Comparison of ENCODE assay signal across 27 cellular contexts in the genomic region with DNA sequence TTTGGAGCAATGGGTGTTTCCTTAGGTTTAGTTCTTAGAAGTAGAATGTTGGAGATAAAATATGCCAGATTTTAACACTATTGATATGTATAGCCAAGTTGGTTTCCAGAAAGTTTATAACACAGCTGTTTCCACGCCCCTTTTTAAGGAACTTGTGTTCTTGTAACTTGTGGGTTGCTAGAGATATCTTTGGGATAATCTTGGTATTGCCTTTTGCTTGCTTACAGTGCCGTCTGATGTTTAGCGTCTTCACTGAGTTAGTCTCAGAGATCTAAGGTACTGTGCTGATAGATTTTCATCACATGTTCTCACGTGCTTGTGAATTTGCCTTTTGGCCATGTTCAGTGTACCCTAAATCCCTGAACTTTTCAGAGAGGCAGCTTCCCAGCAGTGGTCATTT. TPM values are rescaled to one million over a fixed set of nuclear protein-coding genes. Genes with fewer than 3 reads are reported as not detected.
A peak's percentile ranks its signal among the peaks of the same experiment; 100 is the strongest.
DNase-seq lines count a peak whose midpoint lies in the region; ATAC-seq, FAIRE-seq and TF ChIP-seq lines count a peak whose summit lies in the region.
"Had no signal": no experiment of that assay in that cellular context is flagged by ENCODE, and none has a peak within 500 bp of the region (broad histone marks: within the 10 kb centered on the region; RNA-seq: fewer than 3 reads in every experiment).

No MANE protein-coding gene starts in this region.

- H3K9ac ChIP-seq in HepG2 (ENCODE audit: insufficient read depth, low read depth, low read length), result no peak overlapping the region
- H3K9ac ChIP-seq: BLaER1 treated with 17β-estradiol and CSF1 and Interleukin-3, amounts not matched to agents 10 nM and 100 nM; parathyroid adenoma had no signal

- no peaks in the 10 kb centered on the region for H3K9me3 Mint-ChIP-seq in T-cell
- H3K9me3 Mint-ChIP-seq in effector memory CD8-positive, alpha-beta T cell, result no peaks in the 10 kb centered on the region
- H3K9me3 Mint-ChIP-seq in activated CD8-positive, alpha-beta memory T cell treated with anti-CD3 and anti-CD28 coated beads, Interleukin-2, amount 10 ng/mL, durations not matched to agents 7 days and 5 days (ENCODE audit: low read depth), result no peaks in the 10 kb centered on the region

- peaks cover 36% of the 10 kb centered on the region for H3K36me3 Mint-ChIP-seq in T-cell
- peaks cover 27% of the 10 kb centered on the region for H3K36me3 Mint-ChIP-seq in effector memory CD8-positive, alpha-beta T cell (ENCODE audit: insufficient read depth)
- peaks cover 47% of the 10 kb centered on the region for H3K36me3 Mint-ChIP-seq in activated CD8-positive, alpha-beta memory T cell treated with anti-CD3 and anti-CD28 coated beads, Interleukin-2, amount 10 ng/mL, durations not matched to agents 7 days and 5 days

- TF ChIP-seq EP300 in HepG2 (IDR thresholded peaks at IDR 0.05; ENCODE audit: low read depth in 2 of 2, low read length in 2 of 2) (no peak), HepG2 (CRISPR knock-in tag; IDR thresholded peaks at IDR 0.05; ENCODE audit: borderline replicate concordance) (no peak)

- peaks cover 84 to 88% (median 85%) of the 10 kb centered on the region in 3 donors for H3K4me1 Mint-ChIP-seq in T-cell
- peaks cover 57 to 76% of the 10 kb centered on the region in 2 donors for H3K4me1 Mint-ChIP-seq in effector memory CD8-positive, alpha-beta T cell (ENCODE audit: low read depth in 2 of 2)
- peaks cover 47% of the 10 kb centered on the region for H3K4me1 Mint-ChIP-seq in activated CD8-positive, alpha-beta memory T cell treated with anti-CD3 and anti-CD28 coated beads, Interleukin-2, amount 10 ng/mL, durations not matched to agents 7 days and 5 days

- POLR2A ChIA-PET in HepG2 (lab: Yijun Ruan, JAX) (no interaction called here), T-cell (lab: Charles Lee) (interaction anchor here in 1 of 2 donors (0.6 kb wide), 1 partner anchor 289 kb away, joined by 3 read pairs; no protein-coding TSS in a partner anchor)

- H3K27me3 Mint-ChIP-seq in T-cell, result no peaks in the 10 kb centered on the region
- H3K27me3 Mint-ChIP-seq in effector memory CD8-positive, alpha-beta T cell, result no peaks in the 10 kb centered on the region
- H3K27me3 Mint-ChIP-seq in activated CD8-positive, alpha-beta memory T cell treated with anti-CD3 and anti-CD28 coated beads, Interleukin-2, amount 10 ng/mL, durations not matched to agents 7 days and 5 days, result no peaks in the 10 kb centered on the region
- H3K27me3 Mint-ChIP-seq: activated B cell treated with CpG ODN at 0.5 μM for 24 hours; dendritic cell treated with granulocyte-macrophage colony-stimulating factor and Interleukin-4, amounts not matched to agents 40 ng/mL and 50 ng/mL, for 4 days had no signal

- TF ChIP-seq POLR2A in HepG2 (IDR thresholded peaks at IDR 0.05; ENCODE audit: insufficient read depth in 1 of 2, low read depth in 2 of 2, low read length in 2 of 2), result no peak
- TF ChIP-seq POLR2A in right lobe of liver (IDR thresholded peaks at IDR 0.05), result no peak

- 97% methylated on average over 4 of the region's 4 CpGs for WGBS in HepG2 (ENCODE audit: low lambda C conversion rate)
- 67% methylated on average over 4 of the region's 4 CpGs for WGBS in right lobe of liver (ENCODE audit: insufficient coverage, low coverage, low lambda C conversion rate, missing lambda C conversion rate)

- H3K36me3 ChIP-seq in HepG2 (replicated peaks in 1 of 2; ENCODE audit: control insufficient read depth in 1 of 2, insufficient read depth in 2 of 2, low read length in 2 of 2), result peaks cover 0 to 6% of the 10 kb centered on the region in 2 experiments; a peak in 3 of 5 replicates
- peaks cover 0 to 3% (median 0%) of the 10 kb centered on the region in 4 donors for H3K36me3 ChIP-seq in right lobe of liver
- H3K36me3 ChIP-seq: Peyer's patch, thyroid gland had no signal

- H3K4me3 ChIP-seq in HepG2 (replicated peaks in 1 of 3; ENCODE audit: insufficient read depth in 1 of 3, low read depth in 2 of 3, low read length in 3 of 3), result no peak overlapping the region
- H3K4me3 ChIP-seq in right lobe of liver, result no peak overlapping the region
- H3K4me3 ChIP-seq: BLaER1 treated with 17β-estradiol and CSF1 and Interleukin-3, amounts not matched to agents 10 nM and 100 nM; Peyer's patch; thyroid gland had no signal

- H3K4me2 ChIP-seq in HepG2 (ENCODE audit: low read depth, low read length), result no peak overlapping the region

- peak overlapping the region in 2 of 3 donors; percentile 39 to 53 for H3K4me3 Mint-ChIP-seq in T-cell
- peak overlapping the region in 1 of 2 donors; percentile 8 for H3K4me3 Mint-ChIP-seq in effector memory CD8-positive, alpha-beta T cell
- no peak overlapping the region for H3K4me3 Mint-ChIP-seq in activated CD8-positive, alpha-beta memory T cell treated with anti-CD3 and anti-CD28 coated beads, Interleukin-2, amount 10 ng/mL, durations not matched to agents 7 days and 5 days
- H3K4me3 Mint-ChIP-seq: activated B cell treated with CpG ODN at 0.5 μM for 24 hours; dendritic cell treated with granulocyte-macrophage colony-stimulating factor and Interleukin-4, amounts not matched to agents 40 ng/mL and 50 ng/mL, for 4 days; endodermal cell had no signal

- DNase-seq in HepG2 (ENCODE audit: low spot score) (no peak), right lobe of liver (no peak), T-cell (no peak), GF-D8 (lab: John Stamatoyannopoulos, UW) (no peak)
- no peak for DNase-seq in effector memory CD8-positive, alpha-beta T cell
- no peak for DNase-seq in NK-92 treated with Interleukin-12 subunit alpha and Interleukin-12 subunit beta, amount 100 ng/mL, for 24 hours (lab: John Stamatoyannopoulos, UW)
- DNase-seq in activated CD8-positive, alpha-beta memory T cell treated with anti-CD3 and anti-CD28 coated beads, Interleukin-2, amount 10 ng/mL, durations not matched to agents 7 days and 5 days, result no peak
- DNase-seq: activated B cell treated with CpG ODN at 0.5 μM for 24 hours; activated CD8-positive, alpha-beta memory T cell treated with anti-CD3 and anti-CD28 coated beads, Interleukin-2, amount 50 U/mL, for 4 hours; activated gamma-delta T cell; Calu3; DMS79 treated with DMSO at 0.1 percent for 48 hours; endodermal cell; GDM1; glutamatergic neuron; NCI-H146; NCI-H2107; NCI-H345; NCI-H748 treated with DMSO at 0.1 percent for 48 hours; Peyer's patch; right cardiac atrium; SIG-M5; thyroid gland had no signal

- TF ChIP-seq RAD21 in HepG2 (CRISPR knock-in tag; IDR thresholded peaks at IDR 0.05), result no peak

- CTCF ChIA-PET in HepG2 (lab: Yijun Ruan, JAX; ENCODE audit: low intra/inter-chr PET ratio, low total read pairs), result no interaction called here
- CTCF ChIA-PET in T-cell (lab: Charles Lee), result no interaction called here
- CTCF ChIA-PET in activated CD8-positive, alpha-beta memory T cell treated with anti-CD3 and anti-CD28 coated beads, Interleukin-2, amount 10 ng/mL, durations not matched to agents 7 days and 5 days (lab: Charles Lee), result interaction anchor here (0.6 kb wide), 1 partner anchor 51 kb away, joined by 3 read pairs; no protein-coding TSS in a partner anchor

- no TSS peak for BruUV-seq in HepG2 (replicated peaks; lab: Mats Ljungman, UMichigan)

- H3K79me2 ChIP-seq in HepG2 (ENCODE audit: insufficient read depth, low read length), result peaks cover 76% of the 10 kb centered on the region

- intact Hi-C loops in HepG2 (cut with micrococcal nuclease; ENCODE audit: unreplicated experiment) (no loop called here), right lobe of liver (cut with DNase I) (no loop called here)

- H3K9me3 ChIP-seq in HepG2 (ENCODE audit: low read length) (no peaks in the 10 kb centered on the region), right lobe of liver (no peaks in the 10 kb centered on the region)
- H3K9me3 ChIP-seq: Peyer's patch, thyroid gland had no signal

- H3K27ac ChIP-seq in HepG2 (ENCODE audit: extremely low read length, insufficient read depth, low read length) (no peak overlapping the region), right lobe of liver (no peak overlapping the region)
- H3K27ac ChIP-seq: BLaER1 treated with 17β-estradiol and CSF1 and Interleukin-3, amounts not matched to agents 10 nM and 100 nM; parathyroid adenoma; Peyer's patch; thyroid gland had no signal

- no peak overlapping the region for H2AFZ ChIP-seq in HepG2 (ENCODE audit: low read length)
- H2AFZ ChIP-seq: parathyroid adenoma had no signal

- TF ChIP-seq CTCF in HepG2 (CRISPR knock-in tag; IDR thresholded peaks at IDR 0.05) (no peak), right lobe of liver (IDR thresholded peaks at IDR 0.05) (no peak)

- ATAC-seq in HepG2 (no peak), right lobe of liver (no peak), T-cell (replicated peaks in 1 of 4) (no peak)
- ATAC-seq in effector memory CD8-positive, alpha-beta T cell (replicated peaks), result no peak
- no peak for ATAC-seq in activated CD8-positive, alpha-beta memory T cell treated with anti-CD3 and anti-CD28 coated beads, Interleukin-2, amount 10 ng/mL, durations not matched to agents 7 days and 5 days
- ATAC-seq: left lobe of liver, right cardiac atrium had no signal

- no peak overlapping the region for H3K27ac Mint-ChIP-seq in T-cell
- peak overlapping the region; percentile 62 to 75 for H3K27ac Mint-ChIP-seq in effector memory CD8-positive, alpha-beta T cell
- H3K27ac Mint-ChIP-seq in activated CD8-positive, alpha-beta memory T cell treated with anti-CD3 and anti-CD28 coated beads, Interleukin-2, amount 10 ng/mL, durations not matched to agents 7 days and 5 days, result no peak overlapping the region
- H3K27ac Mint-ChIP-seq: activated B cell treated with CpG ODN at 0.5 μM for 24 hours; dendritic cell treated with granulocyte-macrophage colony-stimulating factor and Interleukin-4, amounts not matched to agents 40 ng/mL and 50 ng/mL, for 4 days; endodermal cell had no signal

- H3K27me3 ChIP-seq in HepG2 (ENCODE audit: control insufficient read depth in 1 of 2, insufficient read depth in 2 of 2, low read length in 2 of 2) (no peaks in the 10 kb centered on the region), right lobe of liver (no peaks in the 10 kb centered on the region)
- H3K27me3 ChIP-seq: BLaER1 treated with 17β-estradiol and CSF1 and Interleukin-3, amounts not matched to agents 10 nM and 100 nM; Peyer's patch; thyroid gland had no signal

- FAIRE-seq in HepG2 (lab: Jason Lieb, UNC), result peak; percentile 23

- H3K4me1 ChIP-seq in HepG2 (ENCODE audit: insufficient read depth, low read length), result no peaks in the 10 kb centered on the region
- no peaks in the 10 kb centered on the region for H3K4me1 ChIP-seq in right lobe of liver

- no peaks in the 10 kb centered on the region for H4K20me1 ChIP-seq in HepG2 (ENCODE audit: insufficient read depth, low read length)

- in situ Hi-C loops in HepG2 (cut with HindIII; ENCODE audit: extremely low pct_ligation_motif_present, low pct_unique_long_range_greater_than_20kb), result no loop called here

RNA-seq across cellular contexts. Expression of a gene that starts 12.4 kb away (rescaled TPM):
- total RNA-seq in HepG2 (2016; rRNA removed; fragmentation: Illumina TruSeq; extraction: Trizol), result 34.7 and 54.3 TPM in 2 replicates
- total RNA-seq in HepG2 (2016; cell fraction: cytosol; rRNA removed; fragmentation: Illumina TruSeq; extraction: Trizol; ENCODE audit: low read depth), result 30.6 and 37.1 TPM in 2 replicates
- 29.9 and 47.7 TPM in 2 replicates for total RNA-seq in HepG2 (2016; cell fraction: insoluble cytoplasmic fraction; rRNA removed; fragmentation: Illumina TruSeq; extraction: Trizol)
- 57.4 and 75.9 TPM in 2 replicates for total RNA-seq in HepG2 (2016; cell fraction: membrane; rRNA removed; fragmentation: Illumina TruSeq; extraction: Trizol)
- total RNA-seq in HepG2 (2016; cell fraction: nucleus; rRNA removed; fragmentation: Illumina TruSeq; extraction: Trizol), result 37.8 and 43.1 TPM in 2 replicates
- polyA plus RNA-seq in HepG2 (2011; rRNA removed), result 108 and 109 TPM in 2 replicates
- 93.8 and 126 TPM in 2 replicates for polyA plus RNA-seq in HepG2 (2011; cell fraction: cytosol; rRNA removed)
- 77.0 and 77.8 TPM in 2 replicates for polyA plus RNA-seq in HepG2 (2011; cell fraction: nucleus; rRNA removed)
- 33.0 and 33.6 TPM in 2 replicates for polyA plus RNA-seq in HepG2 (2012)
- 39.8 and 58.7 TPM in 2 replicates for polyA plus RNA-seq in HepG2 (2016; cell fraction: cytosol; fragmentation: Illumina TruSeq; extraction: Trizol; ENCODE audit: low read depth)
- polyA plus RNA-seq in HepG2 (2016; cell fraction: insoluble cytoplasmic fraction; fragmentation: Illumina TruSeq; extraction: Trizol; ENCODE audit: low read depth), result 42.2 and 44.2 TPM in 2 replicates
- 71.5 and 81.1 TPM in 2 replicates for polyA plus RNA-seq in HepG2 (2016; cell fraction: membrane; fragmentation: Illumina TruSeq; extraction: Trizol; ENCODE audit: low read depth)
- polyA plus RNA-seq in HepG2 (2016; cell fraction: nucleus; fragmentation: Illumina TruSeq; extraction: Trizol; ENCODE audit: insufficient read depth, low read depth), result 66.2 and 69.8 TPM in 2 replicates
- 344 and 346 TPM in 2 replicates for polyA minus RNA-seq in HepG2 (2011; rRNA and poly(A)+ RNA removed; ENCODE audit: low replicate concordance)
- polyA minus RNA-seq in HepG2 (2011; cell fraction: cytosol; rRNA and poly(A)+ RNA removed), result 58.0 and 58.5 TPM in 2 replicates
- polyA minus RNA-seq in HepG2 (2011; cell fraction: nucleus; rRNA and poly(A)+ RNA removed), result 42.7 and 51.5 TPM in 2 replicates
- 10 to 100 TPM; 53.3 to 76.5 (median 63.2) TPM for total RNA-seq in right lobe of liver
- 10 to 100 TPM; 79.0 to 97.6 (median 91.9) TPM for total RNA-seq in T-cell
- 10 to 100 TPM; 84.8 to 90.2 TPM for total RNA-seq in activated CD8-positive, alpha-beta memory T cell treated with anti-CD3 and anti-CD28 coated beads, Interleukin-2, amount 10 ng/mL, durations not matched to agents 7 days and 5 days

Comparison
In these comparisons a context has a peak if more than half of its experiments do, and no peak if none do; other contexts are left out.
1. H3K27ac Mint-ChIP-seq: peak in effector memory CD8-positive, alpha-beta T cell (2 of 2); none in T-cell (0 of 2) and activated CD8-positive, alpha-beta memory T cell treated with anti-CD3 and anti-CD28 coated beads, Interleukin-2, amount 10 ng/mL, durations not matched to agents 7 days and 5 days (single experiment).